ENCODE assay signal across 30 cellular contexts in the genomic region with DNA sequence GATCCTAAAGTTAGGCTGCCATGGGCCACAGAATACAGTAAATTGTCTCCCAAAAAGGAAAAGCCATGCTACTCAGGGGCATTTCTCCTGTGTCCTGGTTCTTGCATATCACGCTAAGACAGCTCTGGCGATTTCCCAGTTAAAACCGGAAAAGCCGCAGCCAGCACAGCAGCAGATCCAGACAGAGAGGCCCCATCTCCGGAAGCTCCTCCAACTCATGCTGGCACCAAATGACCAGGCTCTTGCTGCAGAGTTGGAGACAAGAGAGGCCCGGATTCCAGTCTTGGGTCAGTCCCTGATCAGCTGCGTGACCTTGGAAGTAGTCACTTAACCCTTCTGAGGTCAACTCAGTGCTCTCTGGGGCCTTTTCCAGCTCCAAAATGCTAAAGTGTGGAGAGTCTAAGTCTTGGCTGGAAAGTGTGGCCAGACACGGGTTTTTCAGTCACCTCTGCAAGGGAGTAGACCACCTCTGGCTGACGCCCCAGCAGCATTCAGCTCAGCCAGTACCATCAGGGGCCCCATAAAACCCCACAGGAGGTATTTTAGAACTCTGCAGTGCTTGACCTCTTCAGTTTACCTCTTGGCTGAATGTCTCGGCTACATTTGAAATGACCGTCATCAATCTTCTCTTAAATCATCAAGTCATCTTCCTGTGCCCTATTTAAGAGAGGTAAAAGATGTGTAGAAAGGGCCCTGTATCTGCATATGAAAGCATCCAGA. TPM values are rescaled to one million over a fixed set of nuclear protein-coding genes. Genes with fewer than 3 reads are reported as not detected.
"Had no signal": no experiment of that assay in that cellular context is flagged by ENCODE, and none has a peak within 500 bp of the region (broad histone marks: within the 10 kb centered on the region; RNA-seq: fewer than 3 reads in every experiment).

No MANE protein-coding gene starts in this region.

- H3K4me3 Mint-ChIP-seq: activated B cell treated with CpG ODN at 0.5 μM for 24 hours; activated naive CD8-positive, alpha-beta T cell; activated T-cell treated with anti-CD3 and anti-CD28 coated beads, Interleukin-2, amount 50 U/mL, for 72 hours; effector memory CD8-positive, alpha-beta T cell; naive B cell; nephron progenitor cell; T-helper 2 cell treated with Interferon-gamma antibody and Interleukin-4, amounts not matched to agents 5 μg/mL and 100 μg/mL, for 36 hours had no signal

- DNase-seq: activated B cell treated with CpG ODN at 0.5 μM for 24 hours; activated naive CD4-positive, alpha-beta T cell treated with Interleukin-2 at 50 U/mL for 16 hours; activated T-cell treated with anti-CD3 and anti-CD28 coated beads for 4 hours; activated T-cell treated with anti-CD3 and anti-CD28 coated beads, Interleukin-2, amount 50 U/mL, for 72 hours; anterior cingulate cortex; body of pancreas; cerebellar nuclear complex; colonic mucosa; dorsolateral prefrontal cortex; effector memory CD8-positive, alpha-beta T cell; foreskin fibroblast; hypothalamus; left lung; mammary epithelial cell; naive B cell; nephron progenitor cell; ovary; stimulated activated CD4-positive, alpha-beta T cell treated with anti-CD3 and anti-CD28 coated beads, Interleukin-2, amount 100 ng/mL, for 48 hours; stimulated activated naive CD4-positive, alpha-beta T cell treated with Interleukin-2 at 50 U/mL for 16 hours; T-helper 1 cell; testis; transverse colon had no signal

- ATAC-seq: activated T-cell treated with anti-CD3 and anti-CD28 coated beads, Interleukin-2, amount 50 U/mL, for 72 hours; body of pancreas; effector memory CD8-positive, alpha-beta T cell; heart left ventricle; left lung had no signal

- H3K27me3 ChIP-seq: body of pancreas, colonic mucosa, left lung, ovary, testis, transverse colon had no signal

- H3K4me3 ChIP-seq: body of pancreas, cardiac muscle cell, colonic mucosa, dorsolateral prefrontal cortex, heart left ventricle, left lung, ovary, testis, transverse colon had no signal

- H3K36me3 ChIP-seq: cardiac muscle cell, colonic mucosa, heart left ventricle, left lung, neutrophil, ovary, transverse colon had no signal

- H3K9me3 ChIP-seq: body of pancreas, colonic mucosa, heart left ventricle, left lung, neutrophil, ovary, testis, transverse colon had no signal

- FAIRE-seq: endothelial cell of umbilical vein, urothelium cell line had no signal

- H3K4me1 Mint-ChIP-seq: activated B cell treated with CpG ODN at 0.5 μM for 24 hours, naive B cell had no signal

- H3K27ac Mint-ChIP-seq: activated B cell treated with CpG ODN at 0.5 μM for 24 hours; activated naive CD8-positive, alpha-beta T cell; activated T-cell treated with anti-CD3 and anti-CD28 coated beads, Interleukin-2, amount 50 U/mL, for 72 hours; effector memory CD8-positive, alpha-beta T cell; naive B cell; nephron progenitor cell; progenitor cell of endocrine pancreas; T-helper 2 cell treated with Interferon-gamma antibody and Interleukin-4, amounts not matched to agents 5 μg/mL and 100 μg/mL, for 36 hours had no signal

- H3K4me1 ChIP-seq: body of pancreas, colonic mucosa, heart left ventricle, left lung, testis had no signal

- H3K9me3 Mint-ChIP-seq: activated B cell treated with CpG ODN at 0.5 μM for 24 hours; activated T-cell treated with anti-CD3 and anti-CD28 coated beads, Interleukin-2, amount 50 U/mL, for 72 hours; effector memory CD8-positive, alpha-beta T cell; naive B cell; T-helper 2 cell treated with Interferon-gamma antibody and Interleukin-4, amounts not matched to agents 5 μg/mL and 100 μg/mL, for 36 hours had no signal

- H3K36me3 Mint-ChIP-seq: activated naive CD8-positive, alpha-beta T cell; naive B cell had no signal

- H3K27ac ChIP-seq: body of pancreas, cardiac muscle cell, colonic mucosa, dorsolateral prefrontal cortex, left lung, neutrophil, ovary, testis had no signal

RNA-seq across cellular contexts. Expression of a gene that starts 16.2 kb away (rescaled TPM):
- total RNA-seq: activated B cell treated with CpG ODN at 0.5 μM for 24 hours; activated T-cell treated with anti-CD3 and anti-CD28 coated beads, Interleukin-2, amount 50 U/mL, for 72 hours; body of pancreas; cardiac muscle cell; endothelial cell of umbilical vein; left lung had no signal
- polyA plus RNA-seq: cardiac muscle cell, endothelial cell of umbilical vein had no signal
